ENCODE assay signal across 17 cellular contexts in the genomic region with DNA sequence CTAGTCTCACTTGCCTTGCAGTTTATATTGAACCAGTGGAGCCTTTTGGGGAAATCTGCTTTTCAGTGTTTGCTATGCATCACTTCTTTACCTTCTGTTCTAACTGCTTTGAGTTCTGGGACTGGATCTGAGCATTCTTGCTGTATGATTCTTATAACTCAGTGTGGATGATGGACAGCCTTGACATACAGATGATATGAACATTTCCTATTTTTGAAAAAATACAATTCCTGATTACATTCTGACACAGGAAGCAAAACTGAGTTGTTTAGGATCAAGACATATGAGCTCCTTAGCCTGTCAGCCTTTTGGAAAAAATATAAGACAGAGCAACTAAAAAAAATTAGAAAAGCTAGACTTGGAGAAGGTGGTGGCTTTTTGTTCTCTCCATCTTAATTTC.
DNase-seq lines count a peak whose midpoint lies in the region; ATAC-seq and TF ChIP-seq lines count a peak whose summit lies in the region.
"Had no signal": no experiment of that assay in that cellular context is flagged by ENCODE, and none has a peak within 500 bp of the region (broad histone marks: within the 10 kb centered on the region; RNA-seq: fewer than 3 reads in every experiment).

No MANE protein-coding gene starts in this region.

- intact Hi-C loops in heart right ventricle (cut with DNase I) = loop anchor here in 3 of 10 donors (5.0 to 10.0 kb wide), 3 partner anchors 142 to 147 kb away; no protein-coding TSS in a partner anchor
- intact Hi-C loops in Right ventricle myocardium inferior (cut with DNase I) = loop anchor here (5.0 kb wide), 1 partner anchor 33 kb away; no protein-coding TSS in a partner anchor

- H3K36me3 Mint-ChIP-seq in nephron (ENCODE audit: low read depth) = no peaks in the 10 kb centered on the region
- H3K36me3 Mint-ChIP-seq: CD4-positive, alpha-beta memory T cell had no signal

- H3K4me3 ChIP-seq in heart right ventricle = peak overlapping the region in 6 of 10 donors; percentile 35 to 54 (median 49)
- H3K4me3 ChIP-seq in ectodermal cell (ENCODE audit: insufficient read depth, low read depth, low read length) = peak overlapping the region; percentile 34

- H3K27ac ChIP-seq in heart right ventricle = peak overlapping the region in 3 of 10 donors; percentile 18 to 68 (median 33)
- H3K27ac ChIP-seq in ectodermal cell (ENCODE audit: insufficient read depth, low read depth, low read length, poor library complexity, severe bottlenecking) = no peak overlapping the region
- H3K27ac ChIP-seq: KMS-11 had no signal

- H3K27me3 ChIP-seq in heart right ventricle = no peaks in the 10 kb centered on the region
- no peaks in the 10 kb centered on the region for H3K27me3 ChIP-seq in ectodermal cell (ENCODE audit: control insufficient read depth, insufficient read depth, low read length, poor library complexity, severe bottlenecking)

- TF ChIP-seq CTCF in heart right ventricle (IDR thresholded peaks at IDR 0.05) (no peak), nephron (IDR thresholded peaks at IDR 0.05; ENCODE audit: unreplicated experiment in 3 of 3) (no peak)

- no peaks in the 10 kb centered on the region for H3K36me3 ChIP-seq in heart right ventricle
- no peaks in the 10 kb centered on the region for H3K36me3 ChIP-seq in ectodermal cell (ENCODE audit: control insufficient read depth, insufficient read depth, low read length)

- peaks cover 0 to 68% (median 24%) of the 10 kb centered on the region in 9 donors for H3K4me1 ChIP-seq in heart right ventricle
- H3K4me1 ChIP-seq in ectodermal cell (ENCODE audit: control insufficient read depth, insufficient read depth, low read length) = peaks cover 17% of the 10 kb centered on the region

- H3K4me3 Mint-ChIP-seq in nephron = peak overlapping the region; percentile 55 to 73 (median 73)
- H3K4me3 Mint-ChIP-seq: B cell; CD4-positive, alpha-beta memory T cell had no signal

- DNase-seq in heart right ventricle = no peak
- DNase-seq in Right ventricle myocardium inferior (ENCODE audit: missing footprints) = no peak
- DNase-seq in SKM-1 (lab: John Stamatoyannopoulos, UW; ENCODE audit: unreplicated experiment) = no peak
- DNase-seq in hippocampal formation (lab: John Stamatoyannopoulos, UW) = no peak
- DNase-seq: CD4-positive, alpha-beta memory T cell; EL; H9; NCI-H1092; NCI-H774; SIG-M5 had no signal

- H3K4me1 Mint-ChIP-seq in nephron = peaks cover 51% of the 10 kb centered on the region
- H3K4me1 Mint-ChIP-seq: CD4-positive, alpha-beta memory T cell had no signal

- no peaks in the 10 kb centered on the region for H3K9me3 Mint-ChIP-seq in nephron
- H3K9me3 Mint-ChIP-seq: CD4-positive, alpha-beta memory T cell; H9 had no signal

- peaks cover 3% of the 10 kb centered on the region for H3K27me3 Mint-ChIP-seq in nephron (ENCODE audit: low read depth)
- H3K27me3 Mint-ChIP-seq: B cell; CD4-positive, alpha-beta memory T cell had no signal

- no peaks in the 10 kb centered on the region for H3K9me3 ChIP-seq in heart right ventricle
- H3K9me3 ChIP-seq in ectodermal cell (ENCODE audit: control insufficient read depth, low read length) = no peaks in the 10 kb centered on the region

- peak overlapping the region; percentile 75 to 91 (median 81) for H3K27ac Mint-ChIP-seq in nephron
- H3K27ac Mint-ChIP-seq: B cell; CD4-positive, alpha-beta memory T cell; H9 had no signal

- ATAC-seq in heart right ventricle (no peak), Right ventricle myocardium inferior (no peak), GM21825 (IDR thresholded peaks at IDR 0.05; ENCODE audit: unreplicated experiment) (no peak)
- ATAC-seq: HepG2, Panc1 had no signal
